Comparison of ENCODE assay signal across 11 cellular contexts in genomic region chr18:70418551-70419311, GRCh38.
DNase-seq lines count a peak whose midpoint lies in the region; ATAC-seq, FAIRE-seq and TF ChIP-seq lines count a peak whose summit lies in the region.
"Had no signal": no experiment of that assay in that cellular context is flagged by ENCODE, and none has a peak within 500 bp of the region (broad histone marks: within the 10 kb centered on the region; RNA-seq: fewer than 3 reads in every experiment).

No MANE protein-coding gene starts in this region.

- no peaks in the 10 kb centered on the region for H3K79me2 ChIP-seq in OCI-LY3 (ENCODE audit: low read length)

- peaks cover 4% of the 10 kb centered on the region for H3K27me3 Mint-ChIP-seq in CD4-positive, alpha-beta T cell

- no peaks in the 10 kb centered on the region for H3K9me3 ChIP-seq in OCI-LY3 (ENCODE audit: insufficient read depth, low read length)
- H3K9me3 ChIP-seq in gastrocnemius medialis: no peaks in the 10 kb centered on the region
- no peaks in the 10 kb centered on the region for H3K9me3 ChIP-seq in CD4-positive, alpha-beta T cell (ENCODE audit: control insufficient read depth, low read length)

- no peak overlapping the region; the same call in 1 of the 2 replicates for H3K9ac ChIP-seq in OCI-LY3 (ENCODE audit: low read length)

- H3K36me3 ChIP-seq in OCI-LY3 (replicated peaks; ENCODE audit: low read depth, low read length) (no peaks in the 10 kb centered on the region), gastrocnemius medialis (no peaks in the 10 kb centered on the region)

- H3K36me3 Mint-ChIP-seq in CD4-positive, alpha-beta T cell (ENCODE audit: low read depth): no peaks in the 10 kb centered on the region

- no peak overlapping the region for H3K27ac Mint-ChIP-seq in CD4-positive, alpha-beta T cell

- intact Hi-C loops in gastrocnemius medialis (cut with DNase I; ENCODE audit: low total_unique reads): loop anchor here (10.0 kb wide), 1 partner anchor 64 kb away; no protein-coding TSS in a partner anchor
- intact Hi-C loops in CD4-positive, alpha-beta T cell (cut with DNase I, micrococcal nuclease): no loop called here

- H3K4me1 Mint-ChIP-seq in CD4-positive, alpha-beta T cell (ENCODE audit: low read depth): no peaks in the 10 kb centered on the region

- H3K27me3 ChIP-seq in OCI-LY3 (ENCODE audit: low read depth, low read length) (peaks cover 31% of the 10 kb centered on the region), gastrocnemius medialis (no peaks in the 10 kb centered on the region)
- H3K27me3 ChIP-seq in CD4-positive, alpha-beta T cell (ENCODE audit: control insufficient read depth, insufficient read depth, low read length): no peaks in the 10 kb centered on the region

- POLR2A ChIA-PET in CD4-positive, alpha-beta T cell (lab: Charles Lee): no interaction called here

- H3K4me1 ChIP-seq in OCI-LY3 (ENCODE audit: low read length): peaks cover 31% of the 10 kb centered on the region
- peaks cover 12 to 27% of the 10 kb centered on the region in 2 donors for H3K4me1 ChIP-seq in gastrocnemius medialis

- TF ChIP-seq POLR2A in GM12891 (IDR thresholded peaks at IDR 0.05; ENCODE audit: low read depth, low read length) (no peak), gastrocnemius medialis (IDR thresholded peaks at IDR 0.05) (no peak)

- peak overlapping the region; percentile 79 for H3K4me2 ChIP-seq in OCI-LY3 (ENCODE audit: low read length)

- H4K20me1 ChIP-seq in OCI-LY3 (ENCODE audit: insufficient read depth, low read length): no peaks in the 10 kb centered on the region

- no peak overlapping the region; the same call in 1 of the 2 replicates for H2AFZ ChIP-seq in OCI-LY3 (ENCODE audit: low read depth, low read length)

- H3K4me3 ChIP-seq in OCI-LY3 (ENCODE audit: low read length): peak overlapping the region; percentile 61
- H3K4me3 ChIP-seq in gastrocnemius medialis: no peak overlapping the region

- in situ Hi-C loops in gastrocnemius medialis (cut with MboI; ENCODE audit: low sequenced_read_pairs in 4 of 4): no loop called here

- ATAC-seq in GM19328 (IDR thresholded peaks at IDR 0.05; ENCODE audit: unreplicated experiment): peak; percentile 100
- ATAC-seq in HG02852 (IDR thresholded peaks at IDR 0.05; ENCODE audit: unreplicated experiment): peak; percentile 100
- no peak for ATAC-seq in esophagus mucosa
- no peak for ATAC-seq in gastrocnemius medialis
- ATAC-seq in CD4-positive, alpha-beta T cell (ENCODE audit: poor library complexity): no peak

- H3K27ac ChIP-seq in OCI-LY3 (ENCODE audit: low read length): no peak overlapping the region
- H3K27ac ChIP-seq in gastrocnemius medialis: no peak overlapping the region
- H3K27ac ChIP-seq in CD4-positive, alpha-beta T cell (ENCODE audit: low read depth, low read length): no peak overlapping the region

- TF ChIP-seq CTCF in OCI-LY3 (IDR thresholded peaks at IDR 0.05; ENCODE audit: low read depth, low read length) (no peak), gastrocnemius medialis (IDR thresholded peaks at IDR 0.05 in 4 of 5, conservative IDR thresholded peaks at IDR 0.05 in 1 of 5) (no peak)
- TF ChIP-seq CTCF in CD4-positive, alpha-beta T cell (IDR thresholded peaks at IDR 0.05): no peak

- CTCF ChIA-PET in CD4-positive, alpha-beta T cell (lab: Charles Lee): interaction anchor here (1.3 kb wide), 1 partner anchor 15 kb away, joined by 3 read pairs; no protein-coding TSS in a partner anchor

- no peak overlapping the region for H3K4me3 Mint-ChIP-seq in CD4-positive, alpha-beta T cell

- FAIRE-seq in GM12891 (lab: Jason Lieb, UNC): peak; percentile 69
- FAIRE-seq: HTR-8/SVneo had no signal

- DNase-seq in GM12891 (ENCODE audit: insufficient read length, low spot score): peak; percentile 24
- DNase-seq in 8988T: no peak
- DNase-seq in gastrocnemius medialis: no peak
- no peak for DNase-seq in CD4-positive, alpha-beta T cell
- DNase-seq: activated CD8-positive, alpha-beta memory T cell treated with anti-CD3 and anti-CD28 coated beads, Interleukin-2, amount 50 U/mL, for 4 hours; posterior cingulate gyrus had no signal

- no peaks in the 10 kb centered on the region for H3K9me3 Mint-ChIP-seq in CD4-positive, alpha-beta T cell

TF ChIP-seq in GM12891, 5 proteins besides CTCF, POLR2A, EP300 and RAD21:
- no peak for TF ChIP-seq PAX5 (IDR thresholded peaks at IDR 0.05; ENCODE audit: insufficient read depth, low read length, severe bottlenecking)
- no peak for TF ChIP-seq POLR2AphosphoS5 (IDR thresholded peaks at IDR 0.05; ENCODE audit: low read depth, low read length)
- no peak for TF ChIP-seq TAF1 (IDR thresholded peaks at IDR 0.05; ENCODE audit: low read depth, low read length)
- TF ChIP-seq SPI1 (IDR thresholded peaks at IDR 0.05; ENCODE audit: low read depth, low read length): no peak
- 0 out of 2 replicates have a peak, but pooled peaks have one; percentile 37 for TF ChIP-seq POU2F2 (IDR thresholded peaks at IDR 0.05; ENCODE audit: low read depth, low read length)

Comparison
In these comparisons a context has a peak if more than half of its experiments do, and no peak if none do; other contexts are left out.
1. ATAC-seq: peak in GM19328 (single experiment) and HG02852 (single experiment); none in esophagus mucosa (single experiment), gastrocnemius medialis (0 of 2) and CD4-positive, alpha-beta T cell (single experiment).